ENCODE assay signal across 1 cellular context in the genomic region with DNA sequence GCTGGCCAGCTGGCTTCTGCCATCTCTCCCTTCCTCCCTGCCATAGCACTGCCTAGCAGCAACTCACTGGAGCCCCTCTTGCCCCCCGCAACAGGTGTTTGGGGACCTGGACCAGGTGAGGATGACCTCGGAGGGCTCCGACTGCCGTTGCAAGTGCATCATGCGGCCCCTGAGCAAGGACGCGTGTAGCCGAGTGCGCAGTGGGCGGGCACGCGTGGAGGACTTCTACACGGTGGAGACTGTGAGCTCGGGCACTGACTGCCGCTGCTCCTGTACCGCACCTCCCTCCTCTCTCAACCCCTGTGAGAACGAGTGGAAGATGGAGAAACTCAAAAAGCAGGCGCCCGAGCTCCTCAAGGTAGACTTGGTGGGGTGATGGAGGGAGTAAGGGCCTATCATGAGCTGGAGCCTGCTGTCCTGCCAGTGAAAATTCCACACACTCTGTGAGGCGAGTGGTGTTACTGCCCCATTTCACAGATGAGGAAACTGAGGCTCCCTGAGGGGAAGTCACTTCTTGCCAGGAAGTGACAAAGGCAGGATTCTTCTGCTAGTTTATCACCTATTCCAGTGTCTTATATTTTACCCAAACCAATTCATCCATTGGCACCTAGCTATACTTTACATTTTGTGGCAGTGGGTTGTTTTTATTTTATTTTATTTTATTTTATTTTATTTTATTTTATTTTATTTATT.
TF ChIP-seq lines count a peak whose summit lies in the region.

No MANE protein-coding gene starts in this region.

TF ChIP-seq in K562, 482 proteins besides CTCF, POLR2A, EP300 and RAD21 (continued from another document):
- TF ChIP-seq, protein P1, sequence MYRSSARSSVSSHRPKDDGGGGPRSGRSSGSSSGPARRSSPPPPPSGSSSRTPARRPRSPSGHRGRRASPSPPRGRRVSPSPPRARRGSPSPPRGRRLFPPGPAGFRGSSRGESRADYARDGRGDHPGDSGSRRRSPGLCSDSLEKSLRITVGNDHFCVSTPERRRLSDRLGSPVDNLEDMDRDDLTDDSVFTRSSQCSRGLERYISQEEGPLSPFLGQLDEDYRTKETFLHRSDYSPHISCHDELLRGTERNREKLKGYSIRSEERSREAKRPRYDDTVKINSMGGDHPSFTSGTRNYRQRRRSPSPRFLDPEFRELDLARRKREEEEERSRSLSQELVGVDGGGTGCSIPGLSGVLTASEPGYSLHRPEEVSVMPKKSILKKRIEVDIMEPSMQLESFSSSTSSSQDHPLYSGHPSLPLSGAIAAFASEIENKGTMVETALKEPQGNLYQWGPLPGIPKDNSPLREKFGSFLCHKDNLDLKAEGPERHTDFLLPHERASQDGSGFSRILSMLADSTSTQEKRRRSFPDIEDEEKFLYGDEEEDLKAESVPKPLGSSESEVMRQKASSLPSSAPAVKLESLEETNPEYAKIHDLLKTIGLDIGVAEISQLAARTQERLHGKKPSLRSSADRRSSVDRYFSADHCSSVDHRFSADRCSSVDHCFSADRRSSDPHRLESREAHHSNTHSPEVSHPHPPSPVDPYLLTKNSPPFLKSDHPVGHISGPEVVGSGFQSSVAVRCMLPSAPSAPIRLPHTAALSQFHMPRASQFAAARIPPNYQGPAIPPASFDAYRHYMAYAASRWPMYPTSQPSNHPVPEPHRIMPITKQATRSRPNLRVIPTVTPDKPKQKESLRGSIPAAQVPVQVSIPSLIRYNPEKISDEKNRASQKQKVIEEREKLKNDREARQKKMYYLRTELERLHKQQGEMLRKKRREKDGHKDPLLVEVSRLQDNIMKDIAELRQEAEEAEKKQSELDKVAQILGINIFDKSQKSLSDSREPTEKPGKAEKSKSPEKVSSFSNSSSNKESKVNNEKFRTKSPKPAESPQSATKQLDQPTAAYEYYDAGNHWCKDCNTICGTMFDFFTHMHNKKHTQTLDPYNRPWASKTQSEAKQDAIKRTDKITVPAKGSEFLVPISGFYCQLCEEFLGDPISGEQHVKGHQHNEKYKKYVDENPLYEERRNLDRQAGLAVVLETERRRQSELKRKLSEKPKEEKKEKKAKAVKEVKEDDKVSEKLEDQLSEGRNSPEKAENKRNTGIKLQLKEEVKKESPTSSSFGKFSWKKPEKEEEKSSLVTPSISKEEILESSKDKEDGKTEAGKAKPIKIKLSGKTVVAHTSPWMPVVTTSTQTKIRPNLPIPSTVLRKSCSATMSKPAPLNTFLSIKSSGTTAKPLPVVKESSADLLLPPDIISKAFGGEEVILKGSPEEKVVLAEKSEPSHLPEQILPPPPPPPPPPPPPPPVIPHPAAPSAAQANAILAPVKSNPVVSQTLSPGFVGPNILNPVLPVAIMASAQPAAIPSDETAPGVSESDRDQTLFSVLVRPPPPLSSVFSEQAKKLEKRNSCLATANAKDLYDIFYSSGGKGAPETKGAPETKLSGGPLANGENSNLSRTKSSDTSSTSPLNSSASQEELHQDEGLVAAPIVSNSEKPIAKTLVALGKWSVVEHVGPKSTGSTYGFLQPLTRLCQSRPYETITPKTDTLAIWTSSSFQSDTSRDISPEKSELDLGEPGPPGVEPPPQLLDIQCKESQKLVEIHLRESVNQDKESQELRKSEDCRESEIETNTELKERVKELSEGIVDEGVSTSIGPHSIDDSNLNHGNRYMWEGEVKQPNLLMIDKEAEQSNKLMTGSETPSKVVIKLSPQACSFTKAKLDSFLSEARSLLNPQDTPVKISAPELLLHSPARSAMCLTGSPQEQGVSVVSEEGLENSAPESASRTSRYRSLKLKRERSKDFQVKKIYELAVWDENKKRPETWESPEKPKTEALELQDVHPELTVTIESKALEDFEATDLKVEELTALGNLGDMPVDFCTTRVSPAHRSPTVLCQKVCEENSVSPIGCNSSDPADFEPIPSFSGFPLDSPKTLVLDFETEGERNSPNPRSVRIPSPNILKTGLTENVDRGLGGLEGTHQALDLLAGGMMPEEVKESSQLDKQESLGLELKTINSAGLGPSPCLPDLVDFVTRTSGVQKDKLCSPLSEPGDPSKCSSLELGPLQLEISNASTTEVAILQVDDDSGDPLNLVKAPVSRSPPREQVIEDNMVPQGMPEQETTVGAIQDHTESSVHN (IDR thresholded peaks at IDR 0.05; ENCODE audit: borderline replicate concordance in 1 of 2, low read depth in 1 of 2) = no peak
